ENCODE assay signal across 8 cellular contexts in genomic region chr3:187165144-187165543, GRCh38. TPM values are rescaled to one million over a fixed set of nuclear protein-coding genes. Genes with fewer than 3 reads are reported as not detected.
DNase-seq lines count a peak whose midpoint lies in the region; ATAC-seq and TF ChIP-seq lines count a peak whose summit lies in the region.

No MANE protein-coding gene starts in this region.

- no peaks in the 10 kb centered on the region for H4K20me1 ChIP-seq in H9 (ENCODE audit: control insufficient read depth, insufficient read depth, insufficient read length)

- H3K27me3 Mint-ChIP-seq in H9 (ENCODE audit: low read depth), result no peaks in the 10 kb centered on the region
- H3K27me3 Mint-ChIP-seq in naive B cell, result peaks cover 16 to 39% (median 34%) of the 10 kb centered on the region in 3 donors

- no peak overlapping the region for H3K14ac ChIP-seq in H9 (ENCODE audit: insufficient read depth, low read length)

- intact Hi-C loops in esophagus muscularis mucosa (cut with DNase I), result loop anchor here (5.0 to 10.0 kb wide), 2 partner anchors 53 to 550 kb away; partner anchors contain the start of gene AHSG

- no peak overlapping the region for H3K4me2 ChIP-seq in H9 (ENCODE audit: insufficient read depth, insufficient read length, low read length)

- no peak overlapping the region for H2AFZ ChIP-seq in H9 (ENCODE audit: low read length)

- no peak overlapping the region for H3K4ac ChIP-seq in H9 (ENCODE audit: low read depth, low read length)

- H3K36me3 ChIP-seq in WERI-Rb-1, result no peaks in the 10 kb centered on the region
- no peaks in the 10 kb centered on the region for H3K36me3 ChIP-seq in esophagus muscularis mucosa

- no peak overlapping the region for H3T11ph ChIP-seq in H9 (ENCODE audit: low read length)

- H2AK5ac ChIP-seq in H9 (ENCODE audit: insufficient read length, low read length), result no peak overlapping the region

- no peak overlapping the region for H3K18ac ChIP-seq in H9 (ENCODE audit: insufficient read length, low read depth, low read length)

- no peak overlapping the region for H2BK20ac ChIP-seq in H9 (ENCODE audit: low read depth, low read length, poor library complexity, severe bottlenecking)

- TF ChIP-seq POLR2A in esophagus muscularis mucosa (IDR thresholded peaks at IDR 0.05; ENCODE audit: low read depth), result no peak

- H3K36me3 Mint-ChIP-seq in H9 (ENCODE audit: insufficient read depth in 1 of 3, low read depth in 3 of 3) (peaks cover 7 to 41% (median 7%) of the 10 kb centered on the region in 3 experiments), naive B cell (no peaks in the 10 kb centered on the region)

- no peak overlapping the region for H2BK12ac ChIP-seq in H9 (ENCODE audit: insufficient read length, low read depth, low read length)

- H3K79me2 ChIP-seq in H9 (ENCODE audit: insufficient read depth, low read length), result no peaks in the 10 kb centered on the region

- no peak overlapping the region for H2BK120ac ChIP-seq in H9 (ENCODE audit: low read depth, low read length, poor library complexity, severe bottlenecking)

- H3K56ac ChIP-seq in H9 (ENCODE audit: insufficient read length, low read depth, low read length), result no peak overlapping the region

- H4K91ac ChIP-seq in H9 (ENCODE audit: insufficient read length, low read depth, low read length), result no peak overlapping the region

- H4K8ac ChIP-seq in H9 (replicated peaks; ENCODE audit: insufficient read length, low read depth, low read length), result no peak overlapping the region

- ATAC-seq in naive B cell (ENCODE audit: low read depth in 2 of 2) (peak; percentile 28 to 67), HG03175 (IDR thresholded peaks at IDR 0.05; ENCODE audit: unreplicated experiment) (no peak)

- H3K27ac Mint-ChIP-seq in H9 (no peak overlapping the region), naive B cell (no peak overlapping the region)

- H3K9me3 ChIP-seq in H9 (ENCODE audit: control insufficient read depth, low read depth, low read length), result no peaks in the 10 kb centered on the region
- no peaks in the 10 kb centered on the region for H3K9me3 ChIP-seq in WERI-Rb-1 (ENCODE audit: severe bottlenecking)
- H3K9me3 ChIP-seq in esophagus muscularis mucosa, result peaks cover 0 to 2% (median under 1%) of the 10 kb centered on the region in 4 donors

- H3K27me3 ChIP-seq in H9 (ENCODE audit: insufficient read depth, low read length), result no peaks in the 10 kb centered on the region
- H3K27me3 ChIP-seq in WERI-Rb-1 (ENCODE audit: insufficient read depth, low read depth, severe bottlenecking), result no peaks in the 10 kb centered on the region
- H3K27me3 ChIP-seq in esophagus muscularis mucosa, result no peaks in the 10 kb centered on the region

- H3K9me3 Mint-ChIP-seq in H9 (peaks cover 0 to 7% of the 10 kb centered on the region in 2 experiments; a peak in 3 of 5 replicates), naive B cell (no peaks in the 10 kb centered on the region)

- H3K23me2 ChIP-seq in H9 (ENCODE audit: insufficient read length, low read depth, low read length, poor library complexity, severe bottlenecking), result no peaks in the 10 kb centered on the region

- H3K4me3 ChIP-seq in WERI-Rb-1 (ENCODE audit: low read depth, low read length) (no peak overlapping the region), esophagus muscularis mucosa (no peak overlapping the region)

- no peak overlapping the region for H3K27ac ChIP-seq in H9 (ENCODE audit: insufficient read length, low read depth, low read length)
- no peak overlapping the region for H3K27ac ChIP-seq in WERI-Rb-1
- no peak overlapping the region for H3K27ac ChIP-seq in esophagus muscularis mucosa (replicated peaks in 1 of 4)

- H2BK5ac ChIP-seq in H9 (ENCODE audit: insufficient read length, low read length), result no peak overlapping the region

- H3K4me3 Mint-ChIP-seq in H9 (no peak overlapping the region), naive B cell (no peak overlapping the region)

- TF ChIP-seq EP300 in esophagus muscularis mucosa (IDR thresholded peaks at IDR 0.05), result no peak

- peak; percentile 73 for DNase-seq in CD1c-positive myeloid dendritic cell (ENCODE audit: extremely low spot score)
- peak; percentile 80 for DNase-seq in H9
- peak; percentile 69 for DNase-seq in NCI-H2227 (lab: John Stamatoyannopoulos, UW; ENCODE audit: unreplicated experiment)
- DNase-seq in WERI-Rb-1, result peak; percentile 30
- no peak for DNase-seq in esophagus muscularis mucosa (ENCODE audit: extremely low spot score)
- DNase-seq in naive B cell, result peak; percentile 66
- no peak for DNase-seq in NK-92 treated with Interleukin-12 subunit alpha and Interleukin-12 subunit beta, amount 100 ng/mL, for 24 hours (lab: John Stamatoyannopoulos, UW)

- peaks cover 41 to 69% of the 10 kb centered on the region in 2 experiments for H3K4me1 Mint-ChIP-seq in H9
- H3K4me1 Mint-ChIP-seq in naive B cell, result no peaks in the 10 kb centered on the region

- no peak overlapping the region for H2BK15ac ChIP-seq in H9 (ENCODE audit: low read depth, low read length)

- H3K79me1 ChIP-seq in H9 (ENCODE audit: insufficient read depth, low read depth, low read length, poor library complexity, severe bottlenecking), result no peaks in the 10 kb centered on the region

- H3K9ac ChIP-seq in H9 (ENCODE audit: extremely low read depth, insufficient read length, low read length), result no peak overlapping the region

- WGBS in H9 (ENCODE audit: extremely low coverage, insufficient read length, low lambda C conversion rate), result no CpG with 5 or more reads among the region's 3 CpGs
- 0% methylated on average over 3 of the region's 3 CpGs for WGBS in esophagus muscularis mucosa

- H3K4me1 ChIP-seq in H9 (ENCODE audit: insufficient read depth, low read length) (peaks cover 8% of the 10 kb centered on the region; the same call in 1 of the 2 replicates), esophagus muscularis mucosa (peaks cover 0 to 16% (median 13%) of the 10 kb centered on the region in 4 donors)

- H4K5ac ChIP-seq in H9 (ENCODE audit: insufficient read length, low read depth, low read length), result no peak overlapping the region

- H3K23ac ChIP-seq in H9 (ENCODE audit: insufficient read length, low read depth, low read length), result no peak overlapping the region

- TF ChIP-seq CTCF in H9 (conservative IDR thresholded peaks at IDR 0.05) (peak; percentile 83), WERI-Rb-1 (IDR thresholded peaks at IDR 0.05; ENCODE audit: low read depth, low read length) (peak; percentile 45), esophagus muscularis mucosa (IDR thresholded peaks at IDR 0.05) (peak; percentile 65 to 77 (median 74))

RNA-seq across cellular contexts. Expression of gene RPL39L, which starts 25.8 kb away (rescaled TPM):
- total RNA-seq in H9 (2021) (70.8 and 71.7 TPM in 2 replicates), esophagus muscularis mucosa (1 to 10 TPM; 3.6 to 9.1 (median 7.5) TPM)
- polyA plus RNA-seq in naive B cell (ENCODE audit: low read depth in 6 of 6), result 10 to 100 TPM in 5 of 6 donors, 1 to 10 TPM in 1; 3.3 to 12.6 (median 10.6) TPM

RNA-seq across cellular contexts. Expression of gene RTP1, which starts 32.1 kb away (rescaled TPM):
- 6.6 and 7.5 TPM in 2 replicates for total RNA-seq in H9 (2021)
- not detected for total RNA-seq in esophagus muscularis mucosa
- not detected for polyA plus RNA-seq in naive B cell (ENCODE audit: low read depth in 6 of 6)

Comparison
In these comparisons a context has a peak if more than half of its experiments do, and no peak if none do; other contexts are left out.
1. DNase-seq: peak in CD1c-positive myeloid dendritic cell (single experiment), H9 (single experiment), NCI-H2227 (single experiment), WERI-Rb-1 (single experiment) and naive B cell (single experiment); none in esophagus muscularis mucosa (single experiment) and NK-92 treated with Interleukin-12 subunit alpha and Interleukin-12 subunit beta, amount 100 ng/mL, for 24 hours (single experiment).
2. Peak in every context shown above with its lines, with median percentiles within 50 percentile points of each other: CTCF ChIP-seq.